9 cellular contexts compared by ENCODE assay signal in genomic region chr14:69316449-69317391, GRCh38. TPM values are rescaled to one million over a fixed set of nuclear protein-coding genes. Genes with fewer than 3 reads are reported as not detected.
DNase-seq lines count a peak whose midpoint lies in the region; ATAC-seq, FAIRE-seq and TF ChIP-seq lines count a peak whose summit lies in the region.
"Had no signal": no experiment of that assay in that cellular context is flagged by ENCODE, and none has a peak within 500 bp of the region (broad histone marks: within the 10 kb centered on the region; RNA-seq: fewer than 3 reads in every experiment).

No MANE protein-coding gene starts in this region.

- H3K4me1 ChIP-seq in right lobe of liver: no peaks in the 10 kb centered on the region

- FAIRE-seq in HTR-8/SVneo (lab: Jason Lieb, UNC): peak; percentile 100

- H3K9me3 ChIP-seq in right lobe of liver: no peaks in the 10 kb centered on the region

- peaks cover 2% of the 10 kb centered on the region for H3K36me3 Mint-ChIP-seq in chondrocyte (ENCODE audit: low read depth)
- H3K36me3 Mint-ChIP-seq: CD8-positive, alpha-beta memory T cell had no signal

- H3K27ac Mint-ChIP-seq in chondrocyte (ENCODE audit: unreplicated experiment): peak overlapping the region; percentile 85
- H3K27ac Mint-ChIP-seq: CD8-positive, alpha-beta memory T cell had no signal

- H3K27me3 ChIP-seq in right lobe of liver: no peaks in the 10 kb centered on the region

- no peaks in the 10 kb centered on the region for H3K36me3 ChIP-seq in right lobe of liver

- no peak for TF ChIP-seq POLR2A in right lobe of liver (IDR thresholded peaks at IDR 0.05)

- H3K27me3 Mint-ChIP-seq in chondrocyte (ENCODE audit: low read depth): no peaks in the 10 kb centered on the region

- intact Hi-C loops in right lobe of liver (cut with DNase I): no loop called here

- DNase-seq in 8988T (peak; percentile 66), HTR-8/SVneo (ENCODE audit: insufficient read length, low spot score) (peak; percentile 100), chondrocyte (ENCODE audit: low spot score) (peak; percentile 84), right lobe of liver (peak in 2 of 3 donors; percentile 39 to 42)
- DNase-seq: CD8-positive, alpha-beta memory T cell had no signal

- ATAC-seq in right lobe of liver (peak; percentile 37 to 62 (median 56)), GM19023 (IDR thresholded peaks at IDR 0.05; ENCODE audit: unreplicated experiment) (no peak), HG03095 (IDR thresholded peaks at IDR 0.05; ENCODE audit: unreplicated experiment) (no peak), GM21723 (IDR thresholded peaks at IDR 0.05; ENCODE audit: unreplicated experiment) (no peak), HG03045 (IDR thresholded peaks at IDR 0.05; ENCODE audit: unreplicated experiment) (no peak)

- no peak overlapping the region for H3K4me3 Mint-ChIP-seq in chondrocyte (ENCODE audit: unreplicated experiment)
- H3K4me3 Mint-ChIP-seq: CD8-positive, alpha-beta memory T cell had no signal

- H3K9me3 Mint-ChIP-seq in chondrocyte (ENCODE audit: low read depth): peaks cover 9% of the 10 kb centered on the region
- H3K9me3 Mint-ChIP-seq: CD8-positive, alpha-beta memory T cell had no signal

- WGBS in right lobe of liver (ENCODE audit: insufficient coverage, low coverage, low lambda C conversion rate, missing lambda C conversion rate): 65% methylated on average over 5 of the region's 7 CpGs

- no peak overlapping the region for H3K4me3 ChIP-seq in right lobe of liver

- H3K4me1 Mint-ChIP-seq in chondrocyte (ENCODE audit: low read depth): peaks cover 38% of the 10 kb centered on the region
- H3K4me1 Mint-ChIP-seq: CD8-positive, alpha-beta memory T cell had no signal

- TF ChIP-seq CTCF in chondrocyte (IDR thresholded peaks at IDR 0.05) (peak; percentile 54), right lobe of liver (IDR thresholded peaks at IDR 0.05) (no peak)

- H3K27ac ChIP-seq in right lobe of liver: no peak overlapping the region

RNA-seq across cellular contexts. Expression of gene GALNT16, which starts 56.8 kb away (rescaled TPM):
- total RNA-seq in chondrocyte (28.1 to 36.7 TPM (median 34.4 TPM) in 3 replicates), right lobe of liver (1 to 10 TPM in 3 of 6 experiments, under 1 TPM in 3; 0.37 to 1.7 (median 0.94) TPM)

Comparison
In these comparisons a context has a peak if more than half of its experiments do, and no peak if none do; other contexts are left out.
1. DNase-seq: peak in every context shown above with its lines; median percentile 100 in HTR-8/SVneo; 84 in chondrocyte; 66 in 8988T; 40 in right lobe of liver.
2. ATAC-seq: peak in right lobe of liver (4 of 4); none in GM19023 (single experiment), HG03095 (single experiment), GM21723 (single experiment) and HG03045 (single experiment).
3. RNA of gene GALNT16, which starts 56.8 kb away (total RNA-seq): 28.1 to 36.7 TPM in chondrocyte; 0.37 to 1.7 TPM in right lobe of liver; every median in the first group is over 10 times any median in the second.